ENCODE assay signal across 10 cellular contexts in genomic region chr7:22193361-22194016, GRCh38.
DNase-seq lines count a peak whose midpoint lies in the region; ATAC-seq, FAIRE-seq and TF ChIP-seq lines count a peak whose summit lies in the region.
"Had no signal": no experiment of that assay in that cellular context is flagged by ENCODE, and none has a peak within 500 bp of the region (broad histone marks: within the 10 kb centered on the region; RNA-seq: fewer than 3 reads in every experiment).

No MANE protein-coding gene starts in this region.

- TF ChIP-seq CTCF in IMR-90 (conservative IDR thresholded peaks at IDR 0.05; ENCODE audit: low read depth, low read length) (no peak), keratinocyte (optimal IDR thresholded peaks at IDR 0.05 in 1 of 3, IDR thresholded peaks at IDR 0.05 in 1 of 3, conservative IDR thresholded peaks at IDR 0.05 in 1 of 3; ENCODE audit: extremely low read depth in 1 of 3, insufficient read depth in 2 of 3, low read length in 3 of 3) (no peak), stomach (IDR thresholded peaks at IDR 0.05) (no peak), GM13976 (IDR thresholded peaks at IDR 0.05; ENCODE audit: borderline replicate concordance, control extremely low read depth, extremely low read depth, insufficient read depth, missing control alignments) (no peak)

- H2AFZ ChIP-seq in IMR-90 (replicated peaks; ENCODE audit: low read length, poor library complexity) (peak overlapping the region; percentile 67), keratinocyte (ENCODE audit: control insufficient read depth, low read length) (peak overlapping the region; percentile 45)

- no peak overlapping the region for H3K14ac ChIP-seq in IMR-90 (replicated peaks; ENCODE audit: low read depth, low read length)

- H3K4me3 ChIP-seq in IMR-90 (ENCODE audit: insufficient read depth, low read depth, low read length) (no peak overlapping the region), keratinocyte (ENCODE audit: control insufficient read depth in 2 of 3, extremely low read depth in 1 of 3, insufficient read depth in 2 of 3, low read depth in 1 of 3, low read length in 3 of 3) (peak overlapping the region in 2 of 3 experiments; percentile 27 to 49), stomach (peak overlapping the region; percentile 15 to 21 (median 17)), small intestine (ENCODE audit: low read depth in 1 of 2, low read length in 2 of 2) (no peak overlapping the region)
- H3K4me3 ChIP-seq: GM12878 had no signal

- CTCF ChIA-PET in IMR-90 (lab: Yijun Ruan, JAX), result interaction anchor here (0.6 kb wide), 1 partner anchor 1533 kb away, joined by 6 read pairs; no protein-coding TSS in a partner anchor

- peak overlapping the region; percentile 3 for H2AK9ac ChIP-seq in IMR-90 (replicated peaks; ENCODE audit: low read depth, low read length, poor library complexity)

- WGBS in IMR-90 (ENCODE audit: extremely low coverage in 2 of 2, insufficient read length in 1 of 2), 2 experiments, result 0% methylated on average over 11 of the region's 24 CpGs; no CpG with 5 or more reads in 1 of the 2 experiments
- WGBS in stomach, 5 donors, result 55 to 75% (median 60%) methylated on average over 24 of the region's 24 CpGs
- WGBS in small intestine, 3 donors, result 67 to 90% (median 86%) methylated on average over 24 of the region's 24 CpGs

- no peak for TF ChIP-seq POLR2A in IMR-90 (IDR thresholded peaks at IDR 0.05; ENCODE audit: low read depth, low read length)
- no peak for TF ChIP-seq POLR2A in stomach (IDR thresholded peaks at IDR 0.05)

- H3K56ac ChIP-seq in IMR-90 (ENCODE audit: extremely low read depth, insufficient read depth, low read length), result no peak overlapping the region

- no peak overlapping the region for H3K27ac ChIP-seq in IMR-90 (ENCODE audit: insufficient read depth, low read length)
- peak overlapping the region; percentile 87 for H3K27ac ChIP-seq in cingulate gyrus (ENCODE audit: low read depth, low read length)
- no peak overlapping the region for H3K27ac ChIP-seq in keratinocyte (ENCODE audit: control insufficient read depth, insufficient read depth, low read length)
- H3K27ac ChIP-seq in stomach, result no peak overlapping the region
- H3K27ac ChIP-seq in small intestine (ENCODE audit: low read depth in 1 of 2, low read length in 1 of 2), result no peak overlapping the region

- POLR2A ChIA-PET in IMR-90 (lab: Charles Lee; ENCODE audit: unreplicated experiment), result no interaction called here

- H2BK15ac ChIP-seq in IMR-90 (ENCODE audit: low read depth, low read length), result no peak overlapping the region

- in situ Hi-C loops in IMR-90 (cut with MboI; ENCODE audit: low sequenced_read_pairs) (no loop called here), GM13976 (cut with MboI; ENCODE audit: low sequenced_read_pairs, unreplicated experiment) (no loop called here)

- BruUV-seq in IMR-90 (replicated peaks; lab: Mats Ljungman, UMichigan), result no TSS peak

- dilution Hi-C loops in IMR-90 (cut with HindIII; ENCODE audit: low sequenced_read_pairs, unreplicated experiment) (no loop called here), keratinocyte (cut with MboI; ENCODE audit: extremely low pct_ligation_motif_present, low sequenced_read_pairs) (no loop called here)

- no peak overlapping the region for H3K18ac ChIP-seq in IMR-90 (ENCODE audit: low read depth, low read length)

- no peaks in the 10 kb centered on the region for H3K4me1 ChIP-seq in IMR-90 (ENCODE audit: control insufficient read depth, insufficient read depth, low read length)
- peaks cover 10% of the 10 kb centered on the region for H3K4me1 ChIP-seq in keratinocyte (ENCODE audit: control insufficient read depth, extremely low read depth, insufficient read depth, low read length)
- peaks cover 0 to 11% (median 7%) of the 10 kb centered on the region in 4 donors for H3K4me1 ChIP-seq in stomach
- no peaks in the 10 kb centered on the region for H3K4me1 ChIP-seq in small intestine (ENCODE audit: control insufficient read depth in 2 of 2, insufficient read depth in 1 of 2, low read depth in 1 of 2, low read length in 1 of 2)

- intact Hi-C loops in IMR-90 (cut with micrococcal nuclease) (no loop called here), stomach (cut with DNase I; ENCODE audit: low total_unique reads) (no loop called here)

- no peak overlapping the region for H2BK5ac ChIP-seq in IMR-90 (ENCODE audit: low read depth, low read length, poor library complexity, severe bottlenecking)

- TF ChIP-seq RAD21 in IMR-90 (IDR thresholded peaks at IDR 0.05; ENCODE audit: low read length), result no peak

- no peak for TF ChIP-seq EP300 in stomach (IDR thresholded peaks at IDR 0.05)

- FAIRE-seq in keratinocyte (lab: Jason Lieb, UNC), result peak; percentile 78
- FAIRE-seq in small intestine (lab: Jason Lieb, UNC), result no peak
- FAIRE-seq: GM12878, TTC549 had no signal

- H4K20me1 ChIP-seq in IMR-90 (ENCODE audit: insufficient read depth, low read length) (no peaks in the 10 kb centered on the region), keratinocyte (ENCODE audit: control insufficient read depth, extremely low read depth, insufficient read depth, low read length) (no peaks in the 10 kb centered on the region)

- H3K9me3 ChIP-seq in IMR-90 (ENCODE audit: control insufficient read depth, insufficient read depth, low read length), result no peaks in the 10 kb centered on the region
- H3K9me3 ChIP-seq in keratinocyte (ENCODE audit: control insufficient read depth, low read depth, low read length), result no peaks in the 10 kb centered on the region
- no peaks in the 10 kb centered on the region for H3K9me3 ChIP-seq in stomach
- no peaks in the 10 kb centered on the region for H3K9me3 ChIP-seq in small intestine (ENCODE audit: control insufficient read depth, low read depth)

- no peaks in the 10 kb centered on the region for H3K9me1 ChIP-seq in IMR-90 (ENCODE audit: insufficient read depth, low read length)
- H3K9me1 ChIP-seq in keratinocyte (ENCODE audit: control insufficient read depth, extremely low read depth, insufficient read depth, low read length), result no peaks in the 10 kb centered on the region

- H3K4me2 ChIP-seq in IMR-90 (ENCODE audit: low read depth, low read length) (peak overlapping the region; percentile 44; the same call in 1 of the 2 replicates), keratinocyte (ENCODE audit: control insufficient read depth, extremely low read depth, insufficient read depth, low read depth, low read length) (peak overlapping the region; percentile 86)

- H3K79me1 ChIP-seq in IMR-90 (ENCODE audit: low read depth in 1 of 2, low read length in 2 of 2), result no peaks in the 10 kb centered on the region

- no peak overlapping the region for H2BK20ac ChIP-seq in IMR-90 (ENCODE audit: low read depth, low read length)

- peak; percentile 8 for DNase-seq in IMR-90
- no peak for DNase-seq in keratinocyte (ENCODE audit: low read depth, low spot score)
- no peak for DNase-seq in stomach
- DNase-seq in activated gamma-delta T cell treated with Interleukin-2 at 50 U/mL for 16 hours, result no peak
- no peak for DNase-seq in NCI-H446 (lab: John Stamatoyannopoulos, UW)
- no peak for DNase-seq in GM13976 (ENCODE audit: low spot score)
- no peak for DNase-seq in small intestine

- ATAC-seq in IMR-90 (ENCODE audit: low read depth), result peak; percentile 83
- ATAC-seq: GM12878 had no signal

- H2AK5ac ChIP-seq in IMR-90 (ENCODE audit: low read depth, low read length), result no peak overlapping the region

- H3K36me3 ChIP-seq in IMR-90 (ENCODE audit: control insufficient read depth, insufficient read depth, low read length) (no peaks in the 10 kb centered on the region), keratinocyte (ENCODE audit: control insufficient read depth in 2 of 2, extremely low read depth in 1 of 2, insufficient read depth in 2 of 2, low read length in 2 of 2) (no peaks in the 10 kb centered on the region), stomach (peaks cover 0 to 16% (median 5%) of the 10 kb centered on the region in 4 donors), small intestine (ENCODE audit: control insufficient read depth in 2 of 2, insufficient read depth in 2 of 2, low read length in 2 of 2) (peaks cover 0 to 8% of the 10 kb centered on the region in 2 donors)

- no peak overlapping the region for H3K4ac ChIP-seq in IMR-90 (ENCODE audit: low read depth, low read length)

- no peak overlapping the region for H4K91ac ChIP-seq in IMR-90 (ENCODE audit: insufficient read depth, low read depth, low read length)

- no peak overlapping the region for H4K8ac ChIP-seq in IMR-90 (ENCODE audit: low read depth in 2 of 2, low read length in 2 of 2)

- no peak overlapping the region for H3K23ac ChIP-seq in IMR-90 (ENCODE audit: low read depth, low read length)

- H2BK120ac ChIP-seq in IMR-90 (ENCODE audit: low read depth, low read length), result no peak overlapping the region

- no peaks in the 10 kb centered on the region for H3K79me2 ChIP-seq in keratinocyte (ENCODE audit: control insufficient read depth, insufficient read depth, low read length)

- H3K9ac ChIP-seq in IMR-90 (ENCODE audit: low read depth, low read length) (no peak overlapping the region), keratinocyte (ENCODE audit: control insufficient read depth, extremely low read depth, insufficient read depth, low read length) (no peak overlapping the region)

- no peak overlapping the region for H4K5ac ChIP-seq in IMR-90 (ENCODE audit: low read depth, low read length)

- H3K27me3 ChIP-seq in IMR-90 (ENCODE audit: control insufficient read depth, insufficient read depth, low read length), result peaks cover 5% of the 10 kb centered on the region
- no peaks in the 10 kb centered on the region for H3K27me3 ChIP-seq in keratinocyte (ENCODE audit: control insufficient read depth, extremely low read depth, insufficient read depth, low read length)
- H3K27me3 ChIP-seq in stomach, result no peaks in the 10 kb centered on the region
- H3K27me3 ChIP-seq in small intestine (ENCODE audit: control insufficient read depth in 2 of 2, insufficient read depth in 2 of 2, low read length in 2 of 2), result no peaks in the 10 kb centered on the region

TF ChIP-seq in IMR-90, 13 proteins besides CTCF, POLR2A, EP300 and RAD21:
- no peak for TF ChIP-seq CHD1 (IDR thresholded peaks at IDR 0.05; ENCODE audit: low read depth, low read length)
- TF ChIP-seq NFE2L2 (IDR thresholded peaks at IDR 0.05; ENCODE audit: low read depth, low read length), result no peak
- no peak for TF ChIP-seq USF2 (IDR thresholded peaks at IDR 0.05; ENCODE audit: low read depth, low read length)

Comparison
In these comparisons a context has a peak if more than half of its experiments do, and no peak if none do; other contexts are left out.
1. H3K4me3 ChIP-seq: peak in keratinocyte (2 of 3) and stomach (4 of 4); none in IMR-90 (single experiment) and small intestine (0 of 2).